Comparison of ENCODE assay signal across 1 cellular context in the genomic region with DNA sequence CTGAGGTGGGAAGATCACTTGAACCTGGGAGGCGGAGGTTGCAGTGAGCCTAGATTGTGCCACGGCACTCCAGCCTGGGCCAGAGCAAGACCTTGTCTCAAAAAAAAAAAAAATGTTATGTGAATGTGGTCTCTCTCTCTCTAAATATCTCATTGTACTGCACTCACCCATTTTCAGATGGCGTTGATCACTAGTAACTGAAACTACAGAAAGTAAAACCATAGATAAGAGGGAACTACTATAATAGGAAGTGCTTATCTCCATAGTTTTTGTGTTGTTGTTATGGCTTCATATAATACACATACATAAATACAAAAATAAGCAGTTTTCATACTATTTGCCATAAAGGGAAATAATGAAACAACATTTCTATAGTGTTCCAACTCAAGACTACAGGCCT.
TF ChIP-seq lines count a peak whose summit lies in the region.

No MANE protein-coding gene starts in this region.

TF ChIP-seq in GM12878, 131 proteins besides CTCF, POLR2A, EP300 and RAD21 (continued from another document):
- TF ChIP-seq, protein P1, sequence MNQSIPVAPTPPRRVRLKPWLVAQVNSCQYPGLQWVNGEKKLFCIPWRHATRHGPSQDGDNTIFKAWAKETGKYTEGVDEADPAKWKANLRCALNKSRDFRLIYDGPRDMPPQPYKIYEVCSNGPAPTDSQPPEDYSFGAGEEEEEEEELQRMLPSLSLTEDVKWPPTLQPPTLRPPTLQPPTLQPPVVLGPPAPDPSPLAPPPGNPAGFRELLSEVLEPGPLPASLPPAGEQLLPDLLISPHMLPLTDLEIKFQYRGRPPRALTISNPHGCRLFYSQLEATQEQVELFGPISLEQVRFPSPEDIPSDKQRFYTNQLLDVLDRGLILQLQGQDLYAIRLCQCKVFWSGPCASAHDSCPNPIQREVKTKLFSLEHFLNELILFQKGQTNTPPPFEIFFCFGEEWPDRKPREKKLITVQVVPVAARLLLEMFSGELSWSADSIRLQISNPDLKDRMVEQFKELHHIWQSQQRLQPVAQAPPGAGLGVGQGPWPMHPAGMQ (IDR thresholded peaks at IDR 0.05; ENCODE audit: borderline replicate concordance): no peak
- TF ChIP-seq POLR2AphosphoS2 (IDR thresholded peaks at IDR 0.05; ENCODE audit: low read depth, low read length) (no peak), BMI1 (IDR thresholded peaks at IDR 0.05; ENCODE audit: borderline replicate concordance) (no peak)
